Comparison of ENCODE assay signal across 8 cellular contexts in genomic region chr9:129109952-129110739, GRCh38. TPM values are rescaled to one million over a fixed set of nuclear protein-coding genes. Genes with fewer than 3 reads are reported as not detected.
DNase-seq lines count a peak whose midpoint lies in the region; ATAC-seq and TF ChIP-seq lines count a peak whose summit lies in the region.

No MANE protein-coding gene starts in this region.

- no peak for TF ChIP-seq EP300 in gastroesophageal sphincter (IDR thresholded peaks at IDR 0.05)
- TF ChIP-seq EP300 in ovary (IDR thresholded peaks at IDR 0.05), result no peak

- H3K9me3 ChIP-seq in gastroesophageal sphincter (no peaks in the 10 kb centered on the region), ovary (no peaks in the 10 kb centered on the region)

- H3K9me3 Mint-ChIP-seq in activated CD4-positive, alpha-beta memory T cell treated with anti-CD3 and anti-CD28 coated beads for 36 hours, result no peaks in the 10 kb centered on the region

- CTCF ChIA-PET in activated CD4-positive, alpha-beta memory T cell treated with anti-CD3 and anti-CD28 coated beads for 36 hours (lab: Charles Lee), result interaction anchor here (1.4 to 4.1 kb wide), 3 partner anchors 21 to 514 kb away, joined by 4 to 17 read pairs (median 8); no protein-coding TSS in a partner anchor

- H3K4me3 Mint-ChIP-seq in activated CD4-positive, alpha-beta memory T cell treated with anti-CD3 and anti-CD28 coated beads for 36 hours, result peak overlapping the region; percentile 94

- no peak for TF ChIP-seq POLR2A in gastroesophageal sphincter (IDR thresholded peaks at IDR 0.05)
- TF ChIP-seq POLR2A in ovary (IDR thresholded peaks at IDR 0.05), result no peak

- ATAC-seq in HG03139 (IDR thresholded peaks at IDR 0.05; ENCODE audit: unreplicated experiment) (peak; percentile 4), gastroesophageal sphincter (peak; percentile 38)

- DNase-seq in NOMO-1 treated with DMSO at 0.1 percent for 48 hours (lab: John Stamatoyannopoulos, UW; ENCODE audit: unreplicated experiment) (peak; percentile 0), NOMO-1 (lab: John Stamatoyannopoulos, UW; ENCODE audit: unreplicated experiment in 2 of 2) (no peak), ovary (peak in 4 of 5 donors; percentile 45 to 69 (median 52)), NCI-H2227 (lab: John Stamatoyannopoulos, UW; ENCODE audit: unreplicated experiment) (no peak), Kasumi-1 (lab: John Stamatoyannopoulos, UW) (no peak)
- no peak for DNase-seq in activated CD4-positive, alpha-beta memory T cell treated with anti-CD3 and anti-CD28 coated beads for 36 hours

- 31 to 35% methylated on average over 2 to 6 of the region's 64 CpGs for WGBS in gastroesophageal sphincter (ENCODE audit: low coverage in 1 of 2), 2 donors
- 3 to 7% (median 3%) methylated on average over 39 to 64 of the region's 64 CpGs for WGBS in ovary, 3 donors

- H3K4me1 Mint-ChIP-seq in activated CD4-positive, alpha-beta memory T cell treated with anti-CD3 and anti-CD28 coated beads for 36 hours (ENCODE audit: low read depth), result peaks cover 32% of the 10 kb centered on the region

- H3K27ac Mint-ChIP-seq in activated CD4-positive, alpha-beta memory T cell treated with anti-CD3 and anti-CD28 coated beads for 36 hours, result no peak overlapping the region

- H3K27me3 ChIP-seq in gastroesophageal sphincter (no peaks in the 10 kb centered on the region), ovary (no peaks in the 10 kb centered on the region)

- H3K4me3 ChIP-seq in gastroesophageal sphincter, result peak overlapping the region; percentile 90 to 97
- peak overlapping the region; percentile 78 for H3K4me3 ChIP-seq in ovary

- TF ChIP-seq CTCF in gastroesophageal sphincter (IDR thresholded peaks at IDR 0.05), result peak in 1 of 4 experiments; percentile 17
- TF ChIP-seq CTCF in ovary (IDR thresholded peaks at IDR 0.05), result peak in 1 of 3 donors; percentile 14

- H3K36me3 ChIP-seq in gastroesophageal sphincter (peaks cover 0 to 30% of the 10 kb centered on the region in 2 donors), ovary (no peaks in the 10 kb centered on the region)

- H3K36me3 Mint-ChIP-seq in activated CD4-positive, alpha-beta memory T cell treated with anti-CD3 and anti-CD28 coated beads for 36 hours, result no peaks in the 10 kb centered on the region

- intact Hi-C loops in activated CD4-positive, alpha-beta memory T cell treated with anti-CD3 and anti-CD28 coated beads for 36 hours (cut with micrococcal nuclease), result loop anchor here (2.0 kb wide), 2 partner anchors 73 to 227 kb away; partner anchors contain the start of genes LRRC8A and MIGA2
- intact Hi-C loops in ovary (cut with DNase I), result no loop called here

- POLR2A ChIA-PET in activated CD4-positive, alpha-beta memory T cell treated with anti-CD3 and anti-CD28 coated beads for 36 hours (lab: Charles Lee), result interaction anchor here (1.1 to 2.0 kb wide), 2 partner anchors 29 to 74 kb away, joined by 4 to 8 read pairs; partner anchors contain the start of genes DOLPP1 and MIGA2

- peak overlapping the region; percentile 67 to 98 (median 96) for H3K27ac ChIP-seq in gastroesophageal sphincter
- peak overlapping the region; percentile 23 to 90 for H3K27ac ChIP-seq in ovary

- H3K27me3 Mint-ChIP-seq in activated CD4-positive, alpha-beta memory T cell treated with anti-CD3 and anti-CD28 coated beads for 36 hours, result no peaks in the 10 kb centered on the region

- H3K4me1 ChIP-seq in gastroesophageal sphincter (peaks cover 0 to 60% (median 27%) of the 10 kb centered on the region in 3 donors), ovary (ENCODE audit: insufficient read depth) (peaks cover 5% of the 10 kb centered on the region)

RNA-seq across cellular contexts. Expression of gene CRAT, which starts 0.4 kb away (rescaled TPM):
- total RNA-seq in activated CD4-positive, alpha-beta memory T cell treated with anti-CD3 and anti-CD28 coated beads for 36 hours, result 10 to 100 TPM; 16.0 to 16.4 TPM
- total RNA-seq in gastroesophageal sphincter (10 to 100 TPM; 59.6 to 91.2 (median 67.5) TPM), ovary (10 to 100 TPM; 23.0 to 42.7 (median 39.1) TPM)
- 10 to 100 TPM; 28.7 to 29.9 TPM for polyA plus RNA-seq in ovary

RNA-seq across cellular contexts. Expression of gene PTPA, which starts 1.1 kb away (rescaled TPM):
- total RNA-seq in activated CD4-positive, alpha-beta memory T cell treated with anti-CD3 and anti-CD28 coated beads for 36 hours, result 10 to 100 TPM; 74.6 to 76.3 TPM
- total RNA-seq in gastroesophageal sphincter, result 100 to 1,000 TPM in 1 of 4 donors, 10 to 100 TPM in 3; 58.7 to 100 (median 71.6) TPM
- 100 to 1,000 TPM in 3 of 7 donors, 10 to 100 TPM in 4; 32.1 to 107 (median 89.2) TPM for total RNA-seq in ovary
- 10 to 100 TPM; 62.9 to 97.8 TPM for polyA plus RNA-seq in ovary

RNA-seq across cellular contexts. Expression of gene DOLPP1, which starts 29.2 kb away (rescaled TPM):
- 10 to 100 TPM; 13.9 to 15.3 TPM for total RNA-seq in activated CD4-positive, alpha-beta memory T cell treated with anti-CD3 and anti-CD28 coated beads for 36 hours
- total RNA-seq in gastroesophageal sphincter, result 1 to 10 TPM; 2.7 to 6.2 (median 6.0) TPM
- total RNA-seq in ovary, result 10 to 100 TPM in 3 of 7 donors, 1 to 10 TPM in 4; 3.3 to 16.2 (median 9.4) TPM
- 1 to 10 TPM; 6.8 to 8.6 TPM for polyA plus RNA-seq in ovary

Comparison
In these comparisons a context has a peak if more than half of its experiments do, and no peak if none do; other contexts are left out.
1. DNase-seq: peak in NOMO-1 treated with DMSO at 0.1 percent for 48 hours (single experiment) and ovary (4 of 5); none in NOMO-1 (0 of 2), activated CD4-positive, alpha-beta memory T cell treated with anti-CD3 and anti-CD28 coated beads for 36 hours (single experiment), NCI-H2227 (single experiment) and Kasumi-1 (0 of 2).